In genomic region chr11:11510939-11511338, GRCh38 we compare ENCODE assay signal across 10 cellular contexts.
DNase-seq lines count a peak whose midpoint lies in the region; ATAC-seq, FAIRE-seq and TF ChIP-seq lines count a peak whose summit lies in the region.
"Had no signal": no experiment of that assay in that cellular context is flagged by ENCODE, and none has a peak within 500 bp of the region (broad histone marks: within the 10 kb centered on the region; RNA-seq: fewer than 3 reads in every experiment).

No MANE protein-coding gene starts in this region.

- no peak overlapping the region for H2BK120ac ChIP-seq in H1 (replicated peaks; ENCODE audit: low read depth, low read length)

- WGBS in H1 (ENCODE audit: extremely low coverage in 1 of 2, insufficient coverage in 1 of 2, insufficient read length in 1 of 2, insufficient replicate concordance in 2 of 2, low coverage in 1 of 2, low lambda C conversion rate in 2 of 2, missing lambda C conversion rate in 1 of 2), 2 experiments, result 82% methylated on average over 10 of the region's 10 CpGs; no CpG with 5 or more reads in 1 of the 2 experiments

- no peaks in the 10 kb centered on the region for H3K79me2 ChIP-seq in H1 (ENCODE audit: control insufficient read depth in 1 of 2, insufficient read depth in 2 of 2, low read length in 2 of 2)
- no peaks in the 10 kb centered on the region for H3K79me2 ChIP-seq in neural progenitor cell (ENCODE audit: low read depth)

- no peak overlapping the region for H3K14ac ChIP-seq in H1 (ENCODE audit: insufficient read length)

- no peaks in the 10 kb centered on the region for H3K36me3 Mint-ChIP-seq in neural progenitor cell

- no peak overlapping the region for H2BK12ac ChIP-seq in H1 (ENCODE audit: low read depth, low read length)

- no peak overlapping the region for H4K8ac ChIP-seq in H1 (ENCODE audit: extremely low read depth, insufficient read depth, low read length)

- H2AK5ac ChIP-seq in H1 (ENCODE audit: low read depth, low read length), result no peak overlapping the region

- H3K4me1 ChIP-seq in H1 (replicated peaks in 1 of 4; ENCODE audit: control insufficient read depth in 3 of 4, insufficient read depth in 4 of 4, low read length in 3 of 4) (peaks cover 2 to 17% (median 7%) of the 10 kb centered on the region in 4 experiments; a peak in 6 of 7 replicates), neural progenitor cell (peaks cover 23% of the 10 kb centered on the region)

- no peaks in the 10 kb centered on the region for H3K27me3 ChIP-seq in H1 (replicated peaks in 1 of 4; ENCODE audit: control insufficient read depth in 3 of 4, extremely low read depth in 1 of 4, insufficient read depth in 3 of 4, low read length in 3 of 4)
- H3K27me3 ChIP-seq in neural progenitor cell, result no peaks in the 10 kb centered on the region

- DNase-seq in ELF-1 (ENCODE audit: low read depth, low spot score) (peak; percentile 74), NCI-H2227 treated with DMSO at 0.1 percent for 48 hours (lab: John Stamatoyannopoulos, UW) (peak; percentile 93), H1 (ENCODE audit: low read depth in 1 of 2, low spot score in 2 of 2) (no peak), neural progenitor cell (ENCODE audit: low spot score) (peak; percentile 46), GM12891 (ENCODE audit: insufficient read length, low spot score) (no peak), ureter (ENCODE audit: low spot score) (no peak)
- DNase-seq: activated CD4-positive, alpha-beta T cell treated with anti-CD3 and anti-CD28 coated beads, Interleukin-2, amount 50 U/mL, for 1 hour; stimulated activated CD4-positive, alpha-beta T cell treated with anti-CD3 and anti-CD28 coated beads, Interleukin-1b, Interleukin-23, amount 100 ng/mL, for 48 hours had no signal

- no peak overlapping the region for H3K9ac ChIP-seq in H1 (replicated peaks in 1 of 4; ENCODE audit: extremely low read depth in 1 of 4, low read depth in 3 of 4, low read length in 3 of 4)
- no peak overlapping the region for H3K9ac ChIP-seq in neural progenitor cell

- no peaks in the 10 kb centered on the region for H3K23me2 ChIP-seq in H1 (ENCODE audit: low read depth, low read length)

- H3K27ac Mint-ChIP-seq in neural progenitor cell, result peak overlapping the region; percentile 73

- H3K4ac ChIP-seq in H1 (replicated peaks; ENCODE audit: insufficient read length, low read depth, low read length), result no peak overlapping the region

- CTCF ChIA-PET in H1 (lab: Charles Lee; ENCODE audit: partially characterized antibody), result interaction anchor here (0.7 to 1.9 kb wide), 11 partner anchors 9 to 110 kb away, joined by 3 to 7 read pairs (median 3); no protein-coding TSS in a partner anchor

- no peaks in the 10 kb centered on the region for H3K36me3 ChIP-seq in H1 (ENCODE audit: control insufficient read depth in 2 of 4, insufficient read depth in 4 of 4, low read length in 3 of 4)
- no peaks in the 10 kb centered on the region for H3K36me3 ChIP-seq in neural progenitor cell

- H3K9me3 ChIP-seq in H1 (ENCODE audit: insufficient read depth in 2 of 2, low read depth in 1 of 2, low read length in 1 of 2) (no peaks in the 10 kb centered on the region), neural progenitor cell (ENCODE audit: low read depth) (no peaks in the 10 kb centered on the region)

- H4K20me1 ChIP-seq in H1 (replicated peaks in 1 of 2; ENCODE audit: control insufficient read depth in 1 of 2, insufficient read depth in 2 of 2, low read length in 2 of 2) (peaks cover 0 to 1% of the 10 kb centered on the region in 2 experiments), neural progenitor cell (ENCODE audit: low read depth) (no peaks in the 10 kb centered on the region)

- H3K4me3 Mint-ChIP-seq in neural progenitor cell, result no peak overlapping the region

- no peak overlapping the region for H3K56ac ChIP-seq in H1 (replicated peaks; ENCODE audit: insufficient read length, low read depth, low read length)

- H3F3A ChIP-seq in neural progenitor cell (ENCODE audit: low read depth), result peaks cover 2% of the 10 kb centered on the region

- no peak overlapping the region for H2BK15ac ChIP-seq in H1 (ENCODE audit: low read length)

- no peak for TF ChIP-seq EP300 in H1 (IDR thresholded peaks at IDR 0.05; ENCODE audit: borderline replicate concordance in 1 of 2, low read depth in 2 of 2, low read length in 2 of 2)

- TF ChIP-seq CTCF in H1 (IDR thresholded peaks at IDR 0.05; ENCODE audit: control extremely low read depth in 1 of 3, insufficient read depth in 1 of 3, low read depth in 1 of 3, low read length in 3 of 3) (no peak), neural progenitor cell (IDR thresholded peaks at IDR 0.05) (no peak)

- H3K23ac ChIP-seq in H1 (ENCODE audit: insufficient read length), result no peak overlapping the region

- H3K79me1 ChIP-seq in H1 (ENCODE audit: low read depth, low read length), result no peaks in the 10 kb centered on the region; the same call in 1 of the 2 replicates

- peaks cover 14% of the 10 kb centered on the region for H3K27me3 Mint-ChIP-seq in neural progenitor cell (ENCODE audit: insufficient read depth, low read depth)

- H3K27ac ChIP-seq in H1 (ENCODE audit: low read depth, low read length) (no peak overlapping the region), neural progenitor cell (no peak overlapping the region)

- H2BK5ac ChIP-seq in H1 (ENCODE audit: low read depth, low read length), result no peak overlapping the region

- TF ChIP-seq POLR2A in H1 (IDR thresholded peaks at IDR 0.05; ENCODE audit: control extremely low read depth in 1 of 2, low read depth in 2 of 2, low read length in 2 of 2) (no peak), GM12891 (IDR thresholded peaks at IDR 0.05; ENCODE audit: low read depth, low read length) (no peak)

- FAIRE-seq in H1 (lab: Jason Lieb, UNC), result no peak
- no peak for FAIRE-seq in GM12891 (lab: Jason Lieb, UNC)

- no peak overlapping the region for H2BK20ac ChIP-seq in H1 (ENCODE audit: low read length)

- H3K9me3 Mint-ChIP-seq in neural progenitor cell, result no peaks in the 10 kb centered on the region

- no peak overlapping the region for H3K18ac ChIP-seq in H1 (ENCODE audit: extremely low read depth, low read length)

- H3K4me2 ChIP-seq in H1 (ENCODE audit: insufficient read depth in 1 of 2, low read depth in 2 of 2, low read length in 2 of 2) (no peak overlapping the region), neural progenitor cell (no peak overlapping the region)

- H3K4me3 ChIP-seq in H1 (ENCODE audit: extremely low read depth in 1 of 4, insufficient read depth in 2 of 4, low read depth in 3 of 4, low read length in 4 of 4), result no peak overlapping the region
- no peak overlapping the region for H3K4me3 ChIP-seq in neural progenitor cell

- H4K5ac ChIP-seq in H1 (ENCODE audit: insufficient read length, low read depth, low read length), result no peak overlapping the region

- peaks cover 21% of the 10 kb centered on the region for H3K4me1 Mint-ChIP-seq in neural progenitor cell

- ATAC-seq in GM21515 (IDR thresholded peaks at IDR 0.05; ENCODE audit: unreplicated experiment), result no peak
- ATAC-seq in HG03175 (IDR thresholded peaks at IDR 0.05; ENCODE audit: unreplicated experiment), result no peak

- H2AFZ ChIP-seq in H1 (ENCODE audit: low read length) (no peak overlapping the region), neural progenitor cell (replicated peaks) (no peak overlapping the region)

- POLR2A ChIA-PET in H1 (lab: Charles Lee; ENCODE audit: partially characterized antibody), result interaction anchor here (0.9 kb wide), 1 partner anchor 8 kb away, joined by 4 read pairs; no protein-coding TSS in a partner anchor

- H4K91ac ChIP-seq in H1 (replicated peaks; ENCODE audit: insufficient read length, low read length), result no peak overlapping the region

- no peak for TF ChIP-seq RAD21 in H1 (IDR thresholded peaks at IDR 0.05 in 1 of 2, conservative IDR thresholded peaks at IDR 0.05 in 1 of 2; ENCODE audit: low read depth in 2 of 2, low read length in 2 of 2)

TF ChIP-seq in H1, 55 proteins besides CTCF, POLR2A, EP300 and RAD21:
- peak; percentile 66 for TF ChIP-seq MAX (IDR thresholded peaks at IDR 0.05)
- peak; percentile 59 for TF ChIP-seq CEBPB (IDR thresholded peaks at IDR 0.05; ENCODE audit: low read depth, low read length)
- TF ChIP-seq ATF3 (IDR thresholded peaks at IDR 0.05; ENCODE audit: insufficient read depth, low read depth, low read length), result 0 out of 2 replicates have a peak, but pooled peaks have one; percentile 18
- no peak for TF ChIP-seq MAFK (IDR thresholded peaks at IDR 0.05; ENCODE audit: low read depth, low read length)

TF ChIP-seq in GM12891, 5 proteins besides CTCF, POLR2A, EP300 and RAD21:
- TF ChIP-seq PAX5 (IDR thresholded peaks at IDR 0.05; ENCODE audit: insufficient read depth, low read length, severe bottlenecking) (no peak), POLR2AphosphoS5 (IDR thresholded peaks at IDR 0.05; ENCODE audit: low read depth, low read length) (no peak), POU2F2 (IDR thresholded peaks at IDR 0.05; ENCODE audit: low read depth, low read length) (no peak), SPI1 (IDR thresholded peaks at IDR 0.05; ENCODE audit: low read depth, low read length) (no peak), TAF1 (IDR thresholded peaks at IDR 0.05; ENCODE audit: low read depth, low read length) (no peak)

Comparison
In these comparisons a context has a peak if more than half of its experiments do, and no peak if none do; other contexts are left out.
1. DNase-seq: peak in ELF-1 (single experiment), NCI-H2227 treated with DMSO at 0.1 percent for 48 hours (single experiment) and neural progenitor cell (single experiment); none in H1 (0 of 2), GM12891 (single experiment) and ureter (single experiment).